Comparison of ENCODE assay signal across 15 cellular contexts in the genomic region with DNA sequence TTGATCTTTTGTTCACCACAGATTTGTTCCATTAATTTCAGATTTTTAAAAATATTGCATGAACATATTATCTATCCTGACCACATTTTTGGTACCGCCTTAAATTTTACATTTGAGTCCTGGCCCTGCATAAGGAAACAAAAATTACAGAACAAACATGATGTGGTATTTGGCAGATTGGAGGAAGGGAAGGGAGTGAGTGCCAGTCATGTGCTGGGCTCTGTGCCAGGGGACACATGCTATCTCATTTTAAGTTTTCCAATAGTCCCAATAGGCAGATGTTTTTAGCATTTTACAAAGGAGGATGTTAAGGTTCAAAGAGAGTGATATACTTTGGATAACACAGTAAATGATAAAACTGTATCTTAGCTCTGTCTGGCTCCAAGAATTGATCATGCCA.
DNase-seq lines count a peak whose midpoint lies in the region; ATAC-seq and TF ChIP-seq lines count a peak whose summit lies in the region.
"Had no signal": no experiment of that assay in that cellular context is flagged by ENCODE, and none has a peak within 500 bp of the region (broad histone marks: within the 10 kb centered on the region; RNA-seq: fewer than 3 reads in every experiment).

No MANE protein-coding gene starts in this region.

- H3K27ac ChIP-seq in adrenal gland (no peak overlapping the region), stomach (no peak overlapping the region)
- H3K27ac ChIP-seq: SJSA1 had no signal

- no peaks in the 10 kb centered on the region for H3K36me3 ChIP-seq in adrenal gland (replicated peaks in 1 of 2)
- peaks cover 0 to 6% (median 2%) of the 10 kb centered on the region in 4 donors for H3K36me3 ChIP-seq in stomach
- H3K36me3 ChIP-seq: SJSA1 had no signal

- DNase-seq in LNCaP clone FGC (ENCODE audit: low read depth) (peak; percentile 41), adrenal gland (peak; percentile 44 to 81 (median 67)), left cardiac atrium (peak; percentile 66), stomach (peak; percentile 60)
- DNase-seq in activated effector memory CD4-positive, alpha-beta T cell treated with Interleukin-2 at 50 U/mL for 16 hours, result no peak
- no peak for DNase-seq in activated CD4-positive, alpha-beta T cell treated with anti-CD3 and anti-CD28 coated beads, Interleukin-2, amount 50 U/mL, for 4 hours
- DNase-seq: amniotic stem cell; DMS53; Karpas-422; nephron progenitor cell; NK-92 treated with Interleukin-12 subunit alpha and Interleukin-12 subunit beta, amount 100 ng/mL, for 24 hours; T-helper 9 cell had no signal

- no peak for TF ChIP-seq POLR2A in adrenal gland (IDR thresholded peaks at IDR 0.05)
- TF ChIP-seq POLR2A in stomach (IDR thresholded peaks at IDR 0.05), result no peak

- 79 to 86% (median 83%) methylated on average over 1 of the region's 1 CpG for WGBS in adrenal gland, 4 donors
- whole genome bisulfite sequencing in stomach, 5 donors, result 24 to 69% (median 46%) methylated on average over 1 of the region's 1 CpG

- no peak for TF ChIP-seq EP300 in stomach (IDR thresholded peaks at IDR 0.05)

- TF ChIP-seq CTCF in LNCaP clone FGC (IDR thresholded peaks at IDR 0.05; ENCODE audit: control insufficient read depth, extremely low read depth, insufficient read depth) (no peak), adrenal gland (IDR thresholded peaks at IDR 0.05) (no peak), stomach (IDR thresholded peaks at IDR 0.05) (no peak)

- intact Hi-C loops in adrenal gland (cut with DNase I) (no loop called here), left cardiac atrium (cut with DNase I) (no loop called here), stomach (cut with DNase I; ENCODE audit: low total_unique reads) (no loop called here)

- ATAC-seq in left cardiac atrium (peak in 1 of 2 donors; percentile 68), GM18498 (IDR thresholded peaks at IDR 0.05; ENCODE audit: unreplicated experiment) (no peak)

- H3K27me3 ChIP-seq in adrenal gland, result no peaks in the 10 kb centered on the region
- H3K27me3 ChIP-seq in stomach, result no peaks in the 10 kb centered on the region

- H3K4me3 ChIP-seq in LNCaP clone FGC (ENCODE audit: low read depth, low read length) (no peak overlapping the region), adrenal gland (no peak overlapping the region), stomach (no peak overlapping the region)
- H3K4me3 ChIP-seq: lung, SJSA1 had no signal

- no peaks in the 10 kb centered on the region for H3K9me3 ChIP-seq in adrenal gland (replicated peaks in 1 of 3)
- no peaks in the 10 kb centered on the region for H3K9me3 ChIP-seq in stomach
- H3K9me3 ChIP-seq: SJSA1 had no signal

- peaks cover 0 to 9% of the 10 kb centered on the region in 2 donors for H3K4me1 ChIP-seq in adrenal gland (replicated peaks in 1 of 2)
- peaks cover 0 to 12% (median 5%) of the 10 kb centered on the region in 4 donors for H3K4me1 ChIP-seq in stomach
- H3K4me1 ChIP-seq: SJSA1 had no signal

Comparison
In these comparisons a context has a peak if more than half of its experiments do, and no peak if none do; other contexts are left out.
1. DNase-seq: peak in LNCaP clone FGC (single experiment), adrenal gland (7 of 7), left cardiac atrium (single experiment) and stomach (single experiment); none in activated effector memory CD4-positive, alpha-beta T cell treated with Interleukin-2 at 50 U/mL for 16 hours (single experiment) and activated CD4-positive, alpha-beta T cell treated with anti-CD3 and anti-CD28 coated beads, Interleukin-2, amount 50 U/mL, for 4 hours (0 of 2).